Comparison of ENCODE assay signal across 1 cellular context in the genomic region with DNA sequence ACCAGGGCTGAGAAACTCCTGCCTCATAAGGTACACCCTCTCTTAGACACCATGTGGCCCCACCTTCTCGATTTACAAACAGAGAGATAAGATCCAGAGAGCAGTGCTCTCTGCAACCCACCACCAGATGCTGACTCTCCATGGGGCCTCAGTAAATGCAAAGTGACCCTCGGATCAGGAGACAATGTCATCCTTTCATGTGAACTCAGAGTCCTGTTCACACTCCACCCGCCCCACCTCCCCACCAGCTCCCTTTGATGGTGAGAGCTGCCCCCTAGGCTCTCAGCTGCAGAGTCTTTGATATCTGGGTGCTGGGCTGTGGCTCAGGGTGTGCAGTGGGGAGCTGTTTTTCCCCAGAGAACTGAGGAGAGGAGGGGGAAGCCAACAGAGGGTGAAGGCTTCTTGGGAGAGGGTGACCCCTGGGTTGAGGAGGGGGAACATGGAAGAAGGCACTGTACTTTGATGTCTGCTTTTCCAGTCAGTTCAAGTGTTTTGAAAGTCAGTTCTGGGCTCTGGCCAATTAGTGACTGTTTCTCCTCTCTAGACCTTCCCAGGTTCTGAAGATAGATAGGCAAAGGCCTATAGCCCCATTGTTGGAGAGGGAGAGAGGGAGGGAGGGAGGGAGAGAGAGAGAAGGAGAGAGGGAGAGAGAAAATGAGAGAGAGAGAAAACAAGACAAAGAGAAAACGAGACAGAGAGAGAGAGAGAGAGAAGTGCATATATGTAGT.
TF ChIP-seq lines count a peak whose summit lies in the region.

No MANE protein-coding gene starts in this region.

TF ChIP-seq in HepG2, 621 proteins besides CTCF, POLR2A, EP300 and RAD21 (continued from another document and continues in another):
- TF ChIP-seq, protein P1, sequence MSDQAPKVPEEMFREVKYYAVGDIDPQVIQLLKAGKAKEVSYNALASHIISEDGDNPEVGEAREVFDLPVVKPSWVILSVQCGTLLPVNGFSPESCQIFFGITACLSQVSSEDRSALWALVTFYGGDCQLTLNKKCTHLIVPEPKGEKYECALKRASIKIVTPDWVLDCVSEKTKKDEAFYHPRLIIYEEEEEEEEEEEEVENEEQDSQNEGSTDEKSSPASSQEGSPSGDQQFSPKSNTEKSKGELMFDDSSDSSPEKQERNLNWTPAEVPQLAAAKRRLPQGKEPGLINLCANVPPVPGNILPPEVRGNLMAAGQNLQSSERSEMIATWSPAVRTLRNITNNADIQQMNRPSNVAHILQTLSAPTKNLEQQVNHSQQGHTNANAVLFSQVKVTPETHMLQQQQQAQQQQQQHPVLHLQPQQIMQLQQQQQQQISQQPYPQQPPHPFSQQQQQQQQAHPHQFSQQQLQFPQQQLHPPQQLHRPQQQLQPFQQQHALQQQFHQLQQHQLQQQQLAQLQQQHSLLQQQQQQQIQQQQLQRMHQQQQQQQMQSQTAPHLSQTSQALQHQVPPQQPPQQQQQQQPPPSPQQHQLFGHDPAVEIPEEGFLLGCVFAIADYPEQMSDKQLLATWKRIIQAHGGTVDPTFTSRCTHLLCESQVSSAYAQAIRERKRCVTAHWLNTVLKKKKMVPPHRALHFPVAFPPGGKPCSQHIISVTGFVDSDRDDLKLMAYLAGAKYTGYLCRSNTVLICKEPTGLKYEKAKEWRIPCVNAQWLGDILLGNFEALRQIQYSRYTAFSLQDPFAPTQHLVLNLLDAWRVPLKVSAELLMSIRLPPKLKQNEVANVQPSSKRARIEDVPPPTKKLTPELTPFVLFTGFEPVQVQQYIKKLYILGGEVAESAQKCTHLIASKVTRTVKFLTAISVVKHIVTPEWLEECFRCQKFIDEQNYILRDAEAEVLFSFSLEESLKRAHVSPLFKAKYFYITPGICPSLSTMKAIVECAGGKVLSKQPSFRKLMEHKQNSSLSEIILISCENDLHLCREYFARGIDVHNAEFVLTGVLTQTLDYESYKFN (CRISPR knock-in tag; conservative IDR thresholded peaks at IDR 0.05): peak; percentile 68
- TF ChIP-seq ZFYVE20 (CRISPR knock-in tag; IDR thresholded peaks at IDR 0.05; ENCODE audit: borderline replicate concordance, low read depth) (no peak), ZKSCAN5 (CRISPR knock-in tag; IDR thresholded peaks at IDR 0.05) (no peak), HDAC2 (CRISPR knock-in tag; IDR thresholded peaks at IDR 0.05) (peak; percentile 43; the same call in 1 of the 2 replicates), ZNF746 (CRISPR knock-in tag; IDR thresholded peaks at IDR 0.05) (no peak), ZSCAN9 (CRISPR knock-in tag; IDR thresholded peaks at IDR 0.05; ENCODE audit: borderline replicate concordance) (no peak), HNF4A (CRISPR knock-in tag; IDR thresholded peaks at IDR 0.05) (peak; percentile 51), KDM2A (CRISPR knock-in tag; IDR thresholded peaks at IDR 0.05; ENCODE audit: borderline replicate concordance, low read depth) (no peak), HIVEP1 (CRISPR knock-in tag; IDR thresholded peaks at IDR 0.05) (no peak), ZBTB42 (CRISPR knock-in tag; IDR thresholded peaks at IDR 0.05) (no peak), SOX5 (CRISPR knock-in tag; IDR thresholded peaks at IDR 0.05; ENCODE audit: borderline replicate concordance) (peak; percentile 65; the same call in 1 of the 2 replicates), ZFAT (CRISPR knock-in tag; conservative IDR thresholded peaks at IDR 0.05) (no peak), KAT8 (CRISPR knock-in tag; IDR thresholded peaks at IDR 0.05) (no peak), FOXP1 (IDR thresholded peaks at IDR 0.05) (no peak), FOXP1 (CRISPR knock-in tag; IDR thresholded peaks at IDR 0.05) (peak; percentile 48; the same call in 1 of the 2 replicates), NKX3-1 (CRISPR knock-in tag; IDR thresholded peaks at IDR 0.05) (no peak), HNRNPK (IDR thresholded peaks at IDR 0.05; ENCODE audit: low read depth, low read length, poor library complexity, severe bottlenecking) (no peak), SRY (CRISPR knock-in tag; IDR thresholded peaks at IDR 0.05) (no peak), SOX13 (IDR thresholded peaks at IDR 0.05) (peak; percentile 30; the same call in 1 of the 2 replicates), SOX13 (CRISPR knock-in tag; conservative IDR thresholded peaks at IDR 0.05 in 1 of 2, IDR thresholded peaks at IDR 0.05 in 1 of 2) (peak in 1 of 2 experiments; percentile 71; a peak in 2 of 4 replicates), HMGA1 (CRISPR knock-in tag; conservative IDR thresholded peaks at IDR 0.05) (no peak), HNRNPH1 (optimal IDR thresholded peaks at IDR 0.05; ENCODE audit: low read depth, low read length) (no peak), ZBTB8A (CRISPR knock-in tag; IDR thresholded peaks at IDR 0.05; ENCODE audit: borderline replicate concordance, low read depth) (no peak), ZNF598 (CRISPR knock-in tag; IDR thresholded peaks at IDR 0.05; ENCODE audit: borderline replicate concordance) (no peak), GABPA (IDR thresholded peaks at IDR 0.05; ENCODE audit: low read depth, low read length) (no peak), GABPA (CRISPR knock-in tag; IDR thresholded peaks at IDR 0.05; ENCODE audit: low read depth) (no peak), SAFB2 (CRISPR knock-in tag; IDR thresholded peaks at IDR 0.05; ENCODE audit: borderline replicate concordance, low read depth) (no peak), ZNF207 (IDR thresholded peaks at IDR 0.05; ENCODE audit: borderline replicate concordance) (no peak)
- TF ChIP-seq, protein P2, sequence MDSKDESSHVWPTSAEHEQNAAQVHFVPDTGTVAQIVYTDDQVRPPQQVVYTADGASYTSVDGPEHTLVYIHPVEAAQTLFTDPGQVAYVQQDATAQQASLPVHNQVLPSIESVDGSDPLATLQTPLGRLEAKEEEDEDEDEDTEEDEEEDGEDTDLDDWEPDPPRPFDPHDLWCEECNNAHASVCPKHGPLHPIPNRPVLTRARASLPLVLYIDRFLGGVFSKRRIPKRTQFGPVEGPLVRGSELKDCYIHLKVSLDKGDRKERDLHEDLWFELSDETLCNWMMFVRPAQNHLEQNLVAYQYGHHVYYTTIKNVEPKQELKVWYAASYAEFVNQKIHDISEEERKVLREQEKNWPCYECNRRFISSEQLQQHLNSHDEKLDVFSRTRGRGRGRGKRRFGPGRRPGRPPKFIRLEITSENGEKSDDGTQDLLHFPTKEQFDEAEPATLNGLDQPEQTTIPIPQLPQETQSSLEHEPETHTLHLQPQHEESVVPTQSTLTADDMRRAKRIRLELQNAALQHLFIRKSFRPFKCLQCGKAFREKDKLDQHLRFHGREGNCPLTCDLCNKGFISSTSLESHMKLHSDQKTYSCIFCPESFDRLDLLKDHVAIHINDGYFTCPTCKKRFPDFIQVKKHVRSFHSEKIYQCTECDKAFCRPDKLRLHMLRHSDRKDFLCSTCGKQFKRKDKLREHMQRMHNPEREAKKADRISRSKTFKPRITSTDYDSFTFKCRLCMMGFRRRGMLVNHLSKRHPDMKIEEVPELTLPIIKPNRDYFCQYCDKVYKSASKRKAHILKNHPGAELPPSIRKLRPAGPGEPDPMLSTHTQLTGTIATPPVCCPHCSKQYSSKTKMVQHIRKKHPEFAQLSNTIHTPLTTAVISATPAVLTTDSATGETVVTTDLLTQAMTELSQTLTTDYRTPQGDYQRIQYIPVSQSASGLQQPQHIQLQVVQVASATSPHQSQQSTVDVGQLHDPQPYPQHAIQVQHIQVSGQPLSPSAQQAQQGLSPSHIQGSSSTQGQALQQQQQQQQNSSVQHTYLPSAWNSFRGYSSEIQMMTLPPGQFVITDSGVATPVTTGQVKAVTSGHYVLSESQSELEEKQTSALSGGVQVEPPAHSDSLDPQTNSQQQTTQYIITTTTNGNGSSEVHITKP (CRISPR knock-in tag; IDR thresholded peaks at IDR 0.05; ENCODE audit: low read depth): no peak
- TF ChIP-seq, protein P3, sequence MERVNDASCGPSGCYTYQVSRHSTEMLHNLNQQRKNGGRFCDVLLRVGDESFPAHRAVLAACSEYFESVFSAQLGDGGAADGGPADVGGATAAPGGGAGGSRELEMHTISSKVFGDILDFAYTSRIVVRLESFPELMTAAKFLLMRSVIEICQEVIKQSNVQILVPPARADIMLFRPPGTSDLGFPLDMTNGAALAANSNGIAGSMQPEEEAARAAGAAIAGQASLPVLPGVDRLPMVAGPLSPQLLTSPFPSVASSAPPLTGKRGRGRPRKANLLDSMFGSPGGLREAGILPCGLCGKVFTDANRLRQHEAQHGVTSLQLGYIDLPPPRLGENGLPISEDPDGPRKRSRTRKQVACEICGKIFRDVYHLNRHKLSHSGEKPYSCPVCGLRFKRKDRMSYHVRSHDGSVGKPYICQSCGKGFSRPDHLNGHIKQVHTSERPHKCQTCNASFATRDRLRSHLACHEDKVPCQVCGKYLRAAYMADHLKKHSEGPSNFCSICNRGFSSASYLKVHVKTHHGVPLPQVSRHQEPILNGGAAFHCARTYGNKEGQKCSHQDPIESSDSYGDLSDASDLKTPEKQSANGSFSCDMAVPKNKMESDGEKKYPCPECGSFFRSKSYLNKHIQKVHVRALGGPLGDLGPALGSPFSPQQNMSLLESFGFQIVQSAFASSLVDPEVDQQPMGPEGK (CRISPR knock-in tag; IDR thresholded peaks at IDR 0.05): peak; percentile 81
- TF ChIP-seq, protein P4, sequence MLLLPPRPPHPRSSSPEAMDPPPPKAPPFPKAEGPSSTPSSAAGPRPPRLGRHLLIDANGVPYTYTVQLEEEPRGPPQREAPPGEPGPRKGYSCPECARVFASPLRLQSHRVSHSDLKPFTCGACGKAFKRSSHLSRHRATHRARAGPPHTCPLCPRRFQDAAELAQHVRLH (CRISPR knock-in tag; IDR thresholded peaks at IDR 0.05; ENCODE audit: borderline replicate concordance, low read depth): no peak
- TF ChIP-seq, protein P5, sequence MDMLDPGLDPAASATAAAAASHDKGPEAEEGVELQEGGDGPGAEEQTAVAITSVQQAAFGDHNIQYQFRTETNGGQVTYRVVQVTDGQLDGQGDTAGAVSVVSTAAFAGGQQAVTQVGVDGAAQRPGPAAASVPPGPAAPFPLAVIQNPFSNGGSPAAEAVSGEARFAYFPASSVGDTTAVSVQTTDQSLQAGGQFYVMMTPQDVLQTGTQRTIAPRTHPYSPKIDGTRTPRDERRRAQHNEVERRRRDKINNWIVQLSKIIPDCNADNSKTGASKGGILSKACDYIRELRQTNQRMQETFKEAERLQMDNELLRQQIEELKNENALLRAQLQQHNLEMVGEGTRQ (IDR thresholded peaks at IDR 0.05; ENCODE audit: low read depth, low read length): no peak
- TF ChIP-seq, protein P5 (CRISPR knock-in tag; IDR thresholded peaks at IDR 0.05; ENCODE audit: borderline replicate concordance): no peak
- TF ChIP-seq, protein P6, sequence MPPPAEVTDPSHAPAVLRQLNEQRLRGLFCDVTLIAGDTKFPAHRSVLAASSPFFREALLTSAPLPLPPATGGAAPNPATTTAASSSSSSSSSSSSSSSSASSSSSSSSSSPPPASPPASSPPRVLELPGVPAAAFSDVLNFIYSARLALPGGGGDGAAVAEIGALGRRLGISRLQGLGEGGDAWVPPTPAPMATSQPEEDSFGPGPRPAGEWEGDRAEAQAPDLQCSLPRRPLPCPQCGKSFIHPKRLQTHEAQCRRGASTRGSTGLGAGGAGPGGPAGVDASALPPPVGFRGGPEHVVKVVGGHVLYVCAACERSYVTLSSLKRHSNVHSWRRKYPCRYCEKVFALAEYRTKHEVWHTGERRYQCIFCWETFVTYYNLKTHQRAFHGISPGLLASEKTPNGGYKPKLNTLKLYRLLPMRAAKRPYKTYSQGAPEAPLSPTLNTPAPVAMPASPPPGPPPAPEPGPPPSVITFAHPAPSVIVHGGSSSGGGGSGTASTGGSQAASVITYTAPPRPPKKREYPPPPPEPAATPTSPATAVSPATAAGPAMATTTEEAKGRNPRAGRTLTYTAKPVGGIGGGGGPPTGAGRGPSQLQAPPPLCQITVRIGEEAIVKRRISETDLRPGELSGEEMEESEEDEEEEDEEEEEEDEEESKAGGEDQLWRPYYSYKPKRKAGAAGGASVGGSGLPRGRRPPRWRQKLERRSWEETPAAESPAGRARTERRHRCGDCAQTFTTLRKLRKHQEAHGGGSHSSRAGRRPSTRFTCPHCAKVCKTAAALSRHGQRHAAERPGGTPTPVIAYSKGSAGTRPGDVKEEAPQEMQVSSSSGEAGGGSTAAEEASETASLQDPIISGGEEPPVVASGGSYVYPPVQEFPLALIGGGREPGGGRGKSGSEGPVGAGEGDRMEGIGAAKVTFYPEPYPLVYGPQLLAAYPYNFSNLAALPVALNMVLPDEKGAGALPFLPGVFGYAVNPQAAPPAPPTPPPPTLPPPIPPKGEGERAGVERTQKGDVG (CRISPR knock-in tag; IDR thresholded peaks at IDR 0.05; ENCODE audit: borderline replicate concordance): no peak
- TF ChIP-seq, protein P7, sequence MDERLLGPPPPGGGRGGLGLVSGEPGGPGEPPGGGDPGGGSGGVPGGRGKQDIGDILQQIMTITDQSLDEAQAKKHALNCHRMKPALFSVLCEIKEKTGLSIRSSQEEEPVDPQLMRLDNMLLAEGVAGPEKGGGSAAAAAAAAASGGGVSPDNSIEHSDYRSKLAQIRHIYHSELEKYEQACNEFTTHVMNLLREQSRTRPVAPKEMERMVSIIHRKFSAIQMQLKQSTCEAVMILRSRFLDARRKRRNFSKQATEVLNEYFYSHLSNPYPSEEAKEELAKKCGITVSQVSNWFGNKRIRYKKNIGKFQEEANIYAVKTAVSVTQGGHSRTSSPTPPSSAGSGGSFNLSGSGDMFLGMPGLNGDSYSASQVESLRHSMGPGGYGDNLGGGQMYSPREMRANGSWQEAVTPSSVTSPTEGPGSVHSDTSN (CRISPR knock-in tag; IDR thresholded peaks at IDR 0.05): no peak
- TF ChIP-seq, protein P8, sequence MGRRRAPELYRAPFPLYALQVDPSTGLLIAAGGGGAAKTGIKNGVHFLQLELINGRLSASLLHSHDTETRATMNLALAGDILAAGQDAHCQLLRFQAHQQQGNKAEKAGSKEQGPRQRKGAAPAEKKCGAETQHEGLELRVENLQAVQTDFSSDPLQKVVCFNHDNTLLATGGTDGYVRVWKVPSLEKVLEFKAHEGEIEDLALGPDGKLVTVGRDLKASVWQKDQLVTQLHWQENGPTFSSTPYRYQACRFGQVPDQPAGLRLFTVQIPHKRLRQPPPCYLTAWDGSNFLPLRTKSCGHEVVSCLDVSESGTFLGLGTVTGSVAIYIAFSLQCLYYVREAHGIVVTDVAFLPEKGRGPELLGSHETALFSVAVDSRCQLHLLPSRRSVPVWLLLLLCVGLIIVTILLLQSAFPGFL (CRISPR knock-in tag; IDR thresholded peaks at IDR 0.05): no peak
- TF ChIP-seq, protein P9, sequence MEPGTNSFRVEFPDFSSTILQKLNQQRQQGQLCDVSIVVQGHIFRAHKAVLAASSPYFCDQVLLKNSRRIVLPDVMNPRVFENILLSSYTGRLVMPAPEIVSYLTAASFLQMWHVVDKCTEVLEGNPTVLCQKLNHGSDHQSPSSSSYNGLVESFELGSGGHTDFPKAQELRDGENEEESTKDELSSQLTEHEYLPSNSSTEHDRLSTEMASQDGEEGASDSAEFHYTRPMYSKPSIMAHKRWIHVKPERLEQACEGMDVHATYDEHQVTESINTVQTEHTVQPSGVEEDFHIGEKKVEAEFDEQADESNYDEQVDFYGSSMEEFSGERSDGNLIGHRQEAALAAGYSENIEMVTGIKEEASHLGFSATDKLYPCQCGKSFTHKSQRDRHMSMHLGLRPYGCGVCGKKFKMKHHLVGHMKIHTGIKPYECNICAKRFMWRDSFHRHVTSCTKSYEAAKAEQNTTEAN (CRISPR knock-in tag; conservative IDR thresholded peaks at IDR 0.05): no peak
